Comparison of ENCODE assay signal across 12 cellular contexts in genomic region chr16:81650982-81651562, GRCh38.
DNase-seq lines count a peak whose midpoint lies in the region; FAIRE-seq and TF ChIP-seq lines count a peak whose summit lies in the region.
"Had no signal": no experiment of that assay in that cellular context is flagged by ENCODE, and none has a peak within 500 bp of the region (broad histone marks: within the 10 kb centered on the region; RNA-seq: fewer than 3 reads in every experiment).

No MANE protein-coding gene starts in this region.

- no peak overlapping the region for H2AFZ ChIP-seq in astrocyte (ENCODE audit: low read depth, low read length)

- FAIRE-seq in astrocyte (lab: Jason Lieb, UNC), result no peak
- FAIRE-seq: HTR-8/SVneo had no signal

- H3K4me2 ChIP-seq in astrocyte (ENCODE audit: low read length), result no peak overlapping the region

- no peak overlapping the region for H3K27ac ChIP-seq in astrocyte (ENCODE audit: low read depth, low read length)
- peak overlapping the region; percentile 56 for H3K27ac ChIP-seq in skeletal muscle tissue (ENCODE audit: low read depth, low read length)

- H3K36me3 Mint-ChIP-seq in astrocyte (ENCODE audit: low read depth, unreplicated experiment), result peaks cover 10% of the 10 kb centered on the region
- H3K36me3 Mint-ChIP-seq in T-helper 2 cell treated with Interferon-gamma antibody and Interleukin-4, amounts not matched to agents 5 μg/mL and 100 μg/mL, for 36 hours (ENCODE audit: low read depth), result peaks cover 2% of the 10 kb centered on the region

- peaks cover 65% of the 10 kb centered on the region for H4K20me1 ChIP-seq in astrocyte (ENCODE audit: insufficient read depth, low read length)

- TF ChIP-seq CTCF in astrocyte (IDR thresholded peaks at IDR 0.05; ENCODE audit: insufficient read depth, low read depth, low read length), result no peak

- H3K9me3 Mint-ChIP-seq in astrocyte (ENCODE audit: unreplicated experiment), result no peaks in the 10 kb centered on the region
- no peaks in the 10 kb centered on the region for H3K9me3 Mint-ChIP-seq in T-helper 2 cell treated with Interferon-gamma antibody and Interleukin-4, amounts not matched to agents 5 μg/mL and 100 μg/mL, for 36 hours
- H3K9me3 Mint-ChIP-seq: T-cell had no signal

- H3K4me1 ChIP-seq in astrocyte (ENCODE audit: insufficient read depth, low read length) (peaks cover 16% of the 10 kb centered on the region), skeletal muscle tissue (ENCODE audit: control insufficient read depth in 3 of 3, insufficient read depth in 3 of 3, low read length in 3 of 3) (peaks cover 0 to 4% (median 0%) of the 10 kb centered on the region in 3 donors)

- H3K9ac ChIP-seq in astrocyte (ENCODE audit: low read length) (no peak overlapping the region), skeletal muscle tissue (ENCODE audit: low read depth in 1 of 3, low read length in 3 of 3) (peak overlapping the region in 2 of 3 donors; percentile 32 to 53)

- H3K9me3 ChIP-seq in astrocyte (ENCODE audit: insufficient read depth, low read depth, low read length), result no peaks in the 10 kb centered on the region
- no peaks in the 10 kb centered on the region for H3K9me3 ChIP-seq in skeletal muscle tissue (ENCODE audit: control insufficient read depth in 3 of 3, low read length in 3 of 3)

- H3K27me3 ChIP-seq in astrocyte (ENCODE audit: insufficient read depth, low read length) (no peaks in the 10 kb centered on the region), skeletal muscle tissue (ENCODE audit: control insufficient read depth in 3 of 3, insufficient read depth in 3 of 3, low read length in 3 of 3) (peaks cover 0 to 3% (median 0%) of the 10 kb centered on the region in 3 donors)

- H3K4me3 ChIP-seq in astrocyte (ENCODE audit: insufficient read depth, low read depth, low read length), result no peak overlapping the region
- peak overlapping the region in 1 of 3 donors; percentile 49 for H3K4me3 ChIP-seq in skeletal muscle tissue (ENCODE audit: low read length in 3 of 3)

- no peaks in the 10 kb centered on the region for H3K36me3 ChIP-seq in astrocyte (ENCODE audit: insufficient read depth, low read length)
- peaks cover 0 to 6% (median 2%) of the 10 kb centered on the region in 3 donors for H3K36me3 ChIP-seq in skeletal muscle tissue (ENCODE audit: control insufficient read depth in 3 of 3, insufficient read depth in 3 of 3, low read length in 3 of 3)

- H3K4me1 Mint-ChIP-seq in astrocyte (ENCODE audit: low read depth, unreplicated experiment), result peaks cover 17% of the 10 kb centered on the region
- H3K4me1 Mint-ChIP-seq in T-helper 2 cell treated with Interferon-gamma antibody and Interleukin-4, amounts not matched to agents 5 μg/mL and 100 μg/mL, for 36 hours (ENCODE audit: low read depth), result peaks cover 6% of the 10 kb centered on the region

- no peak overlapping the region for H3K27ac Mint-ChIP-seq in astrocyte (ENCODE audit: unreplicated experiment)
- H3K27ac Mint-ChIP-seq in T-helper 2 cell treated with Interferon-gamma antibody and Interleukin-4, amounts not matched to agents 5 μg/mL and 100 μg/mL, for 36 hours, result no peak overlapping the region
- H3K27ac Mint-ChIP-seq: T-cell had no signal

- peak; percentile 23 for DNase-seq in NCI-H1105 treated with DMSO at 0.1 percent for 48 hours (lab: John Stamatoyannopoulos, UW)
- DNase-seq in astrocyte (ENCODE audit: low read depth), result peak; percentile 36
- peak; percentile 54 for DNase-seq in iris pigment epithelial cell (ENCODE audit: low read depth)
- no peak for DNase-seq in T-helper 2 cell treated with Interferon-gamma antibody and Interleukin-4, amounts not matched to agents 5 μg/mL and 100 μg/mL, for 36 hours (ENCODE audit: low spot score)
- no peak for DNase-seq in A172 (ENCODE audit: low spot score)
- DNase-seq in pons (ENCODE audit: low spot score), result no peak
- DNase-seq in stimulated activated CD8-positive, alpha-beta memory T cell treated with anti-CD3 and anti-CD28 coated beads, Interleukin-4, amount 100 ng/mL, for 48 hours, result no peak
- DNase-seq: activated naive CD4-positive, alpha-beta T cell treated with Interleukin-2 at 50 U/mL for 16 hours; foreskin fibroblast; T-cell had no signal

- no peaks in the 10 kb centered on the region for H3K27me3 Mint-ChIP-seq in astrocyte (ENCODE audit: low read depth, unreplicated experiment)
- H3K27me3 Mint-ChIP-seq in T-helper 2 cell treated with Interferon-gamma antibody and Interleukin-4, amounts not matched to agents 5 μg/mL and 100 μg/mL, for 36 hours (ENCODE audit: low read depth), result no peaks in the 10 kb centered on the region
- H3K27me3 Mint-ChIP-seq: T-cell had no signal

- peak overlapping the region; percentile 50 for H3K4me3 Mint-ChIP-seq in astrocyte (ENCODE audit: unreplicated experiment)
- H3K4me3 Mint-ChIP-seq in T-helper 2 cell treated with Interferon-gamma antibody and Interleukin-4, amounts not matched to agents 5 μg/mL and 100 μg/mL, for 36 hours, result no peak overlapping the region
- H3K4me3 Mint-ChIP-seq: T-cell had no signal

- H3K79me2 ChIP-seq in astrocyte (ENCODE audit: insufficient read depth, low read length), result peaks cover 34% of the 10 kb centered on the region

Comparison
In these comparisons a context has a peak if more than half of its experiments do, and no peak if none do; other contexts are left out.
1. DNase-seq: peak in NCI-H1105 treated with DMSO at 0.1 percent for 48 hours (single experiment), astrocyte (single experiment) and iris pigment epithelial cell (single experiment); none in T-helper 2 cell treated with Interferon-gamma antibody and Interleukin-4, amounts not matched to agents 5 μg/mL and 100 μg/mL, for 36 hours (single experiment), A172 (single experiment), pons (single experiment) and stimulated activated CD8-positive, alpha-beta memory T cell treated with anti-CD3 and anti-CD28 coated beads, Interleukin-4, amount 100 ng/mL, for 48 hours (single experiment).